In the genomic region with DNA sequence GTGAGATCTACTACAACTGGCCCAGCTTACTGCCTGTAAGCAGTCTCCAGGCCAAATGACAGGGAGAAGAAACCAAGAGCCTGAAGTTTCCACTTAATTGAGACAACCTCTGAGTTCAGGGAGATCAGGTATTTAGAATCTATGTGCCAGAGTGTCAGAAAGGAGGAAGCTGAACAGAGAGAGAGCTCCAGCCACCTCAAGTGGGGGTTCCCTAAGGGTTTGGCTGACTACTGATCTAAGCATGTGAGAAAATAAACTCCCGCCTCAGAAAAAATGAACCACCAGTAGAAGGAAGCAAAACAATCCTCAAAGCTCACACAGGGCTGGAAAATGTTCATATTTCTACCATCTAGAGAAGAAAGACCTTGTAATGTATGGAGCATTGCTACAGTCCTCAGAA, we compare ENCODE assay signal across 9 cellular contexts. TPM values are rescaled to one million over a fixed set of nuclear protein-coding genes. Genes with fewer than 3 reads are reported as not detected.
DNase-seq lines count a peak whose midpoint lies in the region; ATAC-seq, FAIRE-seq and TF ChIP-seq lines count a peak whose summit lies in the region.
"Had no signal": no experiment of that assay in that cellular context is flagged by ENCODE, and none has a peak within 500 bp of the region (broad histone marks: within the 10 kb centered on the region; RNA-seq: fewer than 3 reads in every experiment).

No MANE protein-coding gene starts in this region.

- no peak overlapping the region for H3K27ac Mint-ChIP-seq in activated CD4-positive, alpha-beta memory T cell treated with anti-CD3 and anti-CD28 coated beads for 36 hours

- intact Hi-C loops in activated CD4-positive, alpha-beta memory T cell treated with anti-CD3 and anti-CD28 coated beads for 36 hours (cut with micrococcal nuclease), result no loop called here

- H3K4me3 ChIP-seq in hepatocyte, result no peak overlapping the region
- H3K4me3 ChIP-seq in MG63, result no peak overlapping the region
- H3K4me3 ChIP-seq: heart left ventricle had no signal

- peaks cover 6% of the 10 kb centered on the region for H3K36me3 Mint-ChIP-seq in activated CD4-positive, alpha-beta memory T cell treated with anti-CD3 and anti-CD28 coated beads for 36 hours

- no peak for TF ChIP-seq POLR2A in GM12892 (IDR thresholded peaks at IDR 0.05; ENCODE audit: low read depth, low read length)

- H3K9me3 ChIP-seq in hepatocyte (ENCODE audit: low read depth) (no peaks in the 10 kb centered on the region), MG63 (no peaks in the 10 kb centered on the region)
- H3K9me3 ChIP-seq: heart left ventricle had no signal

- H3K27me3 Mint-ChIP-seq in activated CD4-positive, alpha-beta memory T cell treated with anti-CD3 and anti-CD28 coated beads for 36 hours, result no peaks in the 10 kb centered on the region

- H3K9me2 ChIP-seq in hepatocyte (replicated peaks; ENCODE audit: insufficient read depth), result no peaks in the 10 kb centered on the region

- no peak for TF ChIP-seq CTCF in hepatocyte (IDR thresholded peaks at IDR 0.05; ENCODE audit: poor library complexity)

- POLR2A ChIA-PET in activated CD4-positive, alpha-beta memory T cell treated with anti-CD3 and anti-CD28 coated beads for 36 hours (lab: Charles Lee), result interaction anchor here (1.1 kb wide), 1 partner anchor 24 kb away, joined by 3 read pairs; no protein-coding TSS in a partner anchor

- DNase-seq in GM12892 (ENCODE audit: insufficient read length) (peak; percentile 32), NCI-H2171 treated with DMSO at 0.1 percent for 48 hours (lab: John Stamatoyannopoulos, UW) (peak; percentile 53), hepatocyte (ENCODE audit: low spot score) (peak; percentile 18), MG63 (no peak), dermis blood vessel endothelial cell (no peak)
- DNase-seq in stimulated activated CD4-positive, alpha-beta T cell treated with anti-CD3 and anti-CD28 coated beads, Interleukin-1b, Interleukin-23, amount 100 ng/mL, for 48 hours, result no peak
- no peak for DNase-seq in activated CD4-positive, alpha-beta memory T cell treated with anti-CD3 and anti-CD28 coated beads for 36 hours
- DNase-seq: heart left ventricle had no signal

- H3K27ac ChIP-seq in hepatocyte, result peak overlapping the region; percentile 2

- 100% methylated on average over 1 of the region's 1 CpG for WGBS in hepatocyte (ENCODE audit: low lambda C conversion rate, missing lambda C conversion rate)

- H3K4me1 ChIP-seq in hepatocyte (ENCODE audit: insufficient read depth), result no peaks in the 10 kb centered on the region

- H2AFZ ChIP-seq in hepatocyte, result no peak overlapping the region

- ATAC-seq in GM21825 (IDR thresholded peaks at IDR 0.05; ENCODE audit: unreplicated experiment), result peak; percentile 74

- H3K4me3 Mint-ChIP-seq in activated CD4-positive, alpha-beta memory T cell treated with anti-CD3 and anti-CD28 coated beads for 36 hours, result no peak overlapping the region

- H3K4me1 Mint-ChIP-seq in activated CD4-positive, alpha-beta memory T cell treated with anti-CD3 and anti-CD28 coated beads for 36 hours (ENCODE audit: low read depth), result peaks cover 22% of the 10 kb centered on the region

- H3K9me3 Mint-ChIP-seq in activated CD4-positive, alpha-beta memory T cell treated with anti-CD3 and anti-CD28 coated beads for 36 hours, result no peaks in the 10 kb centered on the region

- peaks cover 100% of the 10 kb centered on the region for H3K79me2 ChIP-seq in hepatocyte

- H3K4me2 ChIP-seq in hepatocyte, result no peak overlapping the region

- no peaks in the 10 kb centered on the region for H3K36me3 ChIP-seq in hepatocyte (replicated peaks; ENCODE audit: insufficient read depth, low read depth)
- peaks cover 5% of the 10 kb centered on the region for H3K36me3 ChIP-seq in MG63

- FAIRE-seq in GM12892 (lab: Jason Lieb, UNC), result peak; percentile 80

- peaks cover 46% of the 10 kb centered on the region for H4K20me1 ChIP-seq in hepatocyte (ENCODE audit: insufficient read depth, poor library complexity, severe bottlenecking)

- H3K27me3 ChIP-seq in hepatocyte (no peaks in the 10 kb centered on the region), MG63 (no peaks in the 10 kb centered on the region)
- H3K27me3 ChIP-seq: heart left ventricle had no signal

- CTCF ChIA-PET in activated CD4-positive, alpha-beta memory T cell treated with anti-CD3 and anti-CD28 coated beads for 36 hours (lab: Charles Lee), result interaction anchor here (0.6 kb wide), 1 partner anchor 52 kb away, joined by 3 read pairs; no protein-coding TSS in a partner anchor

RNA-seq across cellular contexts. Expression of gene ADAM10, which starts 25.0 kb away (rescaled TPM):
- 55.8 TPM for polyA plus RNA-seq in GM12892 (2012; ENCODE audit: missing spikeins)
- total RNA-seq in hepatocyte (125 and 163 TPM in 2 replicates), dermis blood vessel endothelial cell (232 and 310 TPM in 2 replicates)
- 112 and 121 TPM in 2 replicates for polyA plus RNA-seq in hepatocyte
- total RNA-seq in activated CD4-positive, alpha-beta memory T cell treated with anti-CD3 and anti-CD28 coated beads for 36 hours, result 10 to 100 TPM; 80.1 to 82.3 TPM
- total RNA-seq in MG63 (2014; rRNA removed; shearing (Covaris generic); ENCODE audit: low replicate concordance), result 140 and 158 TPM in 2 replicates

RNA-seq across cellular contexts. Expression of gene MINDY2, which starts 46.6 kb away (rescaled TPM):
- polyA plus RNA-seq in GM12892 (2012; ENCODE audit: missing spikeins), result 4.2 TPM
- total RNA-seq in hepatocyte, result 17.9 and 19.3 TPM in 2 replicates
- 32.3 and 44.2 TPM in 2 replicates for polyA plus RNA-seq in hepatocyte
- total RNA-seq in activated CD4-positive, alpha-beta memory T cell treated with anti-CD3 and anti-CD28 coated beads for 36 hours, result 10 to 100 TPM in 1 of 2 experiments, 1 to 10 TPM in 1; 8.0 to 11.6 TPM
- 4.7 and 7.4 TPM in 2 replicates for total RNA-seq in MG63 (2014; rRNA removed; shearing (Covaris generic); ENCODE audit: low replicate concordance)
- total RNA-seq in dermis blood vessel endothelial cell, result 17.5 and 20.2 TPM in 2 replicates

Comparison
In these comparisons a context has a peak if more than half of its experiments do, and no peak if none do; other contexts are left out.
1. DNase-seq: peak in GM12892 (single experiment), NCI-H2171 treated with DMSO at 0.1 percent for 48 hours (single experiment) and hepatocyte (single experiment); none in stimulated activated CD4-positive, alpha-beta T cell treated with anti-CD3 and anti-CD28 coated beads, Interleukin-1b, Interleukin-23, amount 100 ng/mL, for 48 hours (single experiment), activated CD4-positive, alpha-beta memory T cell treated with anti-CD3 and anti-CD28 coated beads for 36 hours (single experiment), MG63 (single experiment) and dermis blood vessel endothelial cell (single experiment).